In genomic region chr12:53602176-53602942, GRCh38 we compare ENCODE assay signal across 21 cellular contexts. TPM values are rescaled to one million over a fixed set of nuclear protein-coding genes. Genes with fewer than 3 reads are reported as not detected.
A peak's percentile ranks its signal among the peaks of the same experiment; 100 is the strongest.
DNase-seq lines count a peak whose midpoint lies in the region; ATAC-seq, FAIRE-seq and TF ChIP-seq lines count a peak whose summit lies in the region.
"Had no signal": no experiment of that assay in that cellular context is flagged by ENCODE, and none has a peak within 500 bp of the region (broad histone marks: within the 10 kb centered on the region; RNA-seq: fewer than 3 reads in every experiment).

No MANE protein-coding gene starts in this region.

- H3K4me2 ChIP-seq in DOHH2 (ENCODE audit: low read length) (peak overlapping the region; percentile 94), OCI-LY1 (ENCODE audit: low read length) (peak overlapping the region; percentile 46)

- H2AFZ ChIP-seq in OCI-LY1 (ENCODE audit: low read length): no peak overlapping the region
- H2AFZ ChIP-seq: hepatocyte had no signal

- TF ChIP-seq POLR2A in esophagus muscularis mucosa (IDR thresholded peaks at IDR 0.05; ENCODE audit: low read depth) (no peak), sigmoid colon (IDR thresholded peaks at IDR 0.05) (no peak)

- H3F3A ChIP-seq in DOHH2 (ENCODE audit: control insufficient read depth, insufficient read depth) (peaks cover 31% of the 10 kb centered on the region), OCI-LY1 (ENCODE audit: insufficient read depth, low read length) (no peaks in the 10 kb centered on the region)

- peak overlapping the region; percentile 29; the same call in 1 of the 2 replicates for H3K9ac ChIP-seq in OCI-LY1 (ENCODE audit: low read length)

- TF ChIP-seq EP300 in esophagus muscularis mucosa (IDR thresholded peaks at IDR 0.05) (no peak), sigmoid colon (IDR thresholded peaks at IDR 0.05) (no peak)

- FAIRE-seq in small intestine (lab: Jason Lieb, UNC): no peak
- FAIRE-seq: H1, K562 had no signal

- intact Hi-C loops in esophagus muscularis mucosa (cut with DNase I) (no loop called here), sigmoid colon (cut with DNase I) (no loop called here)

- no peaks in the 10 kb centered on the region for H3K27me3 ChIP-seq in DOHH2 (ENCODE audit: control insufficient read depth, low read length)
- H3K27me3 ChIP-seq in OCI-LY1 (ENCODE audit: insufficient read depth, low read length): no peaks in the 10 kb centered on the region
- no peaks in the 10 kb centered on the region for H3K27me3 ChIP-seq in esophagus muscularis mucosa
- H3K27me3 ChIP-seq in sigmoid colon: no peaks in the 10 kb centered on the region
- H3K27me3 ChIP-seq in small intestine (ENCODE audit: control insufficient read depth in 2 of 2, insufficient read depth in 2 of 2, low read length in 2 of 2): no peaks in the 10 kb centered on the region
- H3K27me3 ChIP-seq: hepatocyte, SJSA1, upper lobe of right lung had no signal

- H3K9me3 ChIP-seq in DOHH2 (ENCODE audit: control insufficient read depth, insufficient read depth, low read length) (no peaks in the 10 kb centered on the region), OCI-LY1 (ENCODE audit: low read length) (no peaks in the 10 kb centered on the region), esophagus muscularis mucosa (no peaks in the 10 kb centered on the region), sigmoid colon (no peaks in the 10 kb centered on the region), small intestine (ENCODE audit: control insufficient read depth, low read depth) (no peaks in the 10 kb centered on the region)
- H3K9me3 ChIP-seq: SJSA1, upper lobe of right lung had no signal

- H3K79me2 ChIP-seq in DOHH2 (ENCODE audit: control insufficient read depth, low read length) (peaks cover 20% of the 10 kb centered on the region), OCI-LY1 (ENCODE audit: insufficient read depth, low read length) (peaks cover 1% of the 10 kb centered on the region; the same call in 1 of the 2 replicates)

- peak overlapping the region; percentile 35 for H3K27ac ChIP-seq in DOHH2 (ENCODE audit: low read depth, low read length)
- no peak overlapping the region for H3K27ac ChIP-seq in OCI-LY1 (ENCODE audit: low read depth, low read length, poor library complexity, severe bottlenecking)
- H3K27ac ChIP-seq in esophagus muscularis mucosa (replicated peaks in 1 of 4): peak overlapping the region in 3 of 4 donors; percentile 17 to 55 (median 50)
- H3K27ac ChIP-seq in sigmoid colon: peak overlapping the region in 3 of 4 donors; percentile 38 to 63 (median 52)
- no peak overlapping the region for H3K27ac ChIP-seq in small intestine (ENCODE audit: low read depth in 1 of 2, low read length in 1 of 2)
- H3K27ac ChIP-seq: hepatocyte, SJSA1, upper lobe of right lung had no signal

- DNase-seq in esophagus muscularis mucosa (ENCODE audit: extremely low spot score) (no peak), sigmoid colon (no peak), EL (no peak), small intestine (no peak), NCI-H2081 (lab: John Stamatoyannopoulos, UW) (no peak)
- DNase-seq: activated CD4-positive, alpha-beta memory T cell treated with anti-CD3 and anti-CD28 coated beads for 36 hours; aorta; NCI-H1105; NCI-H2171 treated with DMSO at 0.1 percent for 48 hours; stimulated activated CD4-positive, alpha-beta T cell treated with anti-CD3 and anti-CD28 coated beads, Interleukin-2, amount 100 ng/mL, for 24 hours; stimulated activated CD8-positive, alpha-beta memory T cell treated with anti-CD3 and anti-CD28 coated beads, Interleukin-4, amount 100 ng/mL, for 48 hours; T-helper 9 cell; upper lobe of right lung had no signal

- H3K4me3 ChIP-seq in DOHH2 (ENCODE audit: low read length) (peak overlapping the region; percentile 70), OCI-LY1 (ENCODE audit: low read depth, low read length, poor library complexity, severe bottlenecking) (peak overlapping the region; percentile 17), esophagus muscularis mucosa (peak overlapping the region in 2 of 4 donors; percentile 30 to 32), sigmoid colon (no peak overlapping the region), small intestine (ENCODE audit: low read depth in 1 of 2, low read length in 2 of 2) (no peak overlapping the region)
- H3K4me3 ChIP-seq: hepatocyte, K562, SJSA1 had no signal

- ATAC-seq in HG03521 (IDR thresholded peaks at IDR 0.05; ENCODE audit: unreplicated experiment): no peak
- ATAC-seq: K562, left lobe of liver, upper lobe of right lung had no signal

- H3K4me1 ChIP-seq in DOHH2 (ENCODE audit: control insufficient read depth, low read length): peaks cover 65% of the 10 kb centered on the region
- H3K4me1 ChIP-seq in OCI-LY1 (ENCODE audit: insufficient read depth, low read length, severe bottlenecking): peaks cover 34% of the 10 kb centered on the region
- peaks cover 39 to 70% (median 58%) of the 10 kb centered on the region in 4 donors for H3K4me1 ChIP-seq in esophagus muscularis mucosa
- peaks cover 0 to 55% (median 40%) of the 10 kb centered on the region in 4 donors for H3K4me1 ChIP-seq in sigmoid colon
- peaks cover 0 to 5% of the 10 kb centered on the region in 2 donors for H3K4me1 ChIP-seq in small intestine (ENCODE audit: control insufficient read depth in 2 of 2, insufficient read depth in 1 of 2, low read depth in 1 of 2, low read length in 1 of 2)

- TF ChIP-seq CTCF in DOHH2 (IDR thresholded peaks at IDR 0.05; ENCODE audit: low read depth, low read length, poor library complexity, severe bottlenecking) (no peak), OCI-LY1 (IDR thresholded peaks at IDR 0.05; ENCODE audit: low read length) (no peak), esophagus muscularis mucosa (IDR thresholded peaks at IDR 0.05) (no peak), sigmoid colon (IDR thresholded peaks at IDR 0.05) (no peak)

- peaks cover 4% of the 10 kb centered on the region for H3K36me3 ChIP-seq in DOHH2 (ENCODE audit: control insufficient read depth, low read length)
- no peaks in the 10 kb centered on the region for H3K36me3 ChIP-seq in OCI-LY1 (ENCODE audit: insufficient read depth, low read length)
- no peaks in the 10 kb centered on the region for H3K36me3 ChIP-seq in esophagus muscularis mucosa
- no peaks in the 10 kb centered on the region for H3K36me3 ChIP-seq in sigmoid colon
- H3K36me3 ChIP-seq in small intestine (ENCODE audit: control insufficient read depth in 2 of 2, insufficient read depth in 2 of 2, low read length in 2 of 2): peaks cover 0 to 3% of the 10 kb centered on the region in 2 donors
- H3K36me3 ChIP-seq: SJSA1 had no signal

- no peaks in the 10 kb centered on the region for H4K20me1 ChIP-seq in DOHH2 (ENCODE audit: control insufficient read depth, insufficient read depth, low read depth, low read length)
- H4K20me1 ChIP-seq in OCI-LY1 (ENCODE audit: insufficient read depth, low read length): no peaks in the 10 kb centered on the region

- H3K9me2 ChIP-seq in DOHH2 (replicated peaks; ENCODE audit: control insufficient read depth, low read length): no peaks in the 10 kb centered on the region
- no peaks in the 10 kb centered on the region for H3K9me2 ChIP-seq in OCI-LY1 (ENCODE audit: low read depth, low read length)

- 58% methylated on average over 10 of the region's 10 CpGs for WGBS in esophagus muscularis mucosa
- WGBS in sigmoid colon, 2 donors: 68 to 83% methylated on average over 10 of the region's 10 CpGs
- WGBS in small intestine, 3 donors: 71 to 82% (median 79%) methylated on average over 10 of the region's 10 CpGs

RNA-seq across cellular contexts. Expression of gene ATF7, which starts 23.8 kb away (rescaled TPM):
- total RNA-seq in esophagus muscularis mucosa: 10 to 100 TPM; 23.5 to 43.6 (median 37.1) TPM
- total RNA-seq in sigmoid colon: 10 to 100 TPM; 20.3 to 36.0 (median 27.1) TPM
- 10 to 100 TPM; 20.2 to 22.0 (median 21.0) TPM for polyA plus RNA-seq in sigmoid colon
- 10 to 100 TPM in 2 of 3 donors, 1 to 10 TPM in 1; 8.6 to 15.8 (median 13.2) TPM for polyA plus RNA-seq in small intestine

Comparison
In these comparisons a context has a peak if more than half of its experiments do, and no peak if none do; other contexts are left out.
1. H3K27ac ChIP-seq: peak in DOHH2 (single experiment), esophagus muscularis mucosa (3 of 4) and sigmoid colon (3 of 4); none in OCI-LY1 (single experiment) and small intestine (0 of 2).
2. H3K4me3 ChIP-seq: peak in DOHH2 (single experiment) and OCI-LY1 (single experiment); none in sigmoid colon (0 of 4) and small intestine (0 of 2).